ENCODE assay signal across 8 cellular contexts in genomic region chr5:139392678-139393496, GRCh38. TPM values are rescaled to one million over a fixed set of nuclear protein-coding genes. Genes with fewer than 3 reads are reported as not detected.
DNase-seq lines count a peak whose midpoint lies in the region; ATAC-seq and TF ChIP-seq lines count a peak whose summit lies in the region.

No MANE protein-coding gene starts in this region.

- peaks cover 35% of the 10 kb centered on the region for H3K4me1 ChIP-seq in thymus (ENCODE audit: control insufficient read depth, insufficient read depth, low read length)

- peak overlapping the region; percentile 76 for H3K27ac ChIP-seq in thymus (ENCODE audit: low read depth)

- CTCF ChIA-PET in activated CD8-positive, alpha-beta memory T cell treated with anti-CD3 and anti-CD28 coated beads, Interleukin-2, amount 10 ng/mL, durations not matched to agents 7 days and 5 days (lab: Charles Lee): interaction anchor here (0.5 to 4.4 kb wide), 12 partner anchors 10 to 195 kb away, joined by 3 to 32 read pairs (median 4); partner anchors contain the start of genes MATR3, PAIP2, SIL1 and SPATA24

- H3K27ac Mint-ChIP-seq in activated CD8-positive, alpha-beta memory T cell treated with anti-CD3 and anti-CD28 coated beads, Interleukin-2, amount 10 ng/mL, durations not matched to agents 7 days and 5 days: peak overlapping the region; percentile 92
- no peak overlapping the region for H3K27ac Mint-ChIP-seq in neural crest cell (ENCODE audit: unreplicated experiment)

- peak; percentile 45 for TF ChIP-seq CTCF in epithelial cell of proximal tubule (conservative IDR thresholded peaks at IDR 0.05; ENCODE audit: low read depth, low read length)
- peak; percentile 69 for TF ChIP-seq CTCF in neural crest cell (conservative IDR thresholded peaks at IDR 0.05)

- H3K36me3 Mint-ChIP-seq in activated CD8-positive, alpha-beta memory T cell treated with anti-CD3 and anti-CD28 coated beads, Interleukin-2, amount 10 ng/mL, durations not matched to agents 7 days and 5 days: peaks cover 26% of the 10 kb centered on the region
- H3K36me3 Mint-ChIP-seq in neural crest cell (ENCODE audit: low read depth): peaks cover 4% of the 10 kb centered on the region

- H3K4me1 Mint-ChIP-seq in activated CD8-positive, alpha-beta memory T cell treated with anti-CD3 and anti-CD28 coated beads, Interleukin-2, amount 10 ng/mL, durations not matched to agents 7 days and 5 days: peaks cover 63% of the 10 kb centered on the region
- peaks cover 5% of the 10 kb centered on the region for H3K4me1 Mint-ChIP-seq in neural crest cell

- no peaks in the 10 kb centered on the region for H3K9me3 Mint-ChIP-seq in activated CD8-positive, alpha-beta memory T cell treated with anti-CD3 and anti-CD28 coated beads, Interleukin-2, amount 10 ng/mL, durations not matched to agents 7 days and 5 days (ENCODE audit: low read depth)
- H3K9me3 Mint-ChIP-seq in neural crest cell: no peaks in the 10 kb centered on the region

- under 1% methylated on average over 77 of the region's 77 CpGs for WGBS in thymus

- DNase-seq in NCI-H1694 (lab: John Stamatoyannopoulos, UW): peak; percentile 19
- no peak for DNase-seq in NCI-H1694 treated with DMSO at 0.1 percent for 48 hours (lab: John Stamatoyannopoulos, UW)
- peak; percentile 69 to 95 for DNase-seq in NCI-H526 (lab: John Stamatoyannopoulos, UW)
- DNase-seq in activated CD8-positive, alpha-beta memory T cell treated with anti-CD3 and anti-CD28 coated beads, Interleukin-2, amount 10 ng/mL, durations not matched to agents 7 days and 5 days: peak; percentile 95
- no peak for DNase-seq in epithelial cell of proximal tubule (ENCODE audit: low read depth)
- DNase-seq in neural crest cell (ENCODE audit: low read depth, low spot score): peak; percentile 71

- no peaks in the 10 kb centered on the region for H3K36me3 ChIP-seq in thymus (ENCODE audit: control insufficient read depth, insufficient read depth)

- no peaks in the 10 kb centered on the region for H3K27me3 Mint-ChIP-seq in activated CD8-positive, alpha-beta memory T cell treated with anti-CD3 and anti-CD28 coated beads, Interleukin-2, amount 10 ng/mL, durations not matched to agents 7 days and 5 days
- H3K27me3 Mint-ChIP-seq in neural crest cell (ENCODE audit: low read depth): peaks cover 57% of the 10 kb centered on the region

- no peaks in the 10 kb centered on the region for H3K27me3 ChIP-seq in thymus (ENCODE audit: control insufficient read depth, insufficient read depth)

- peak overlapping the region; percentile 96 for H3K4me3 Mint-ChIP-seq in activated CD8-positive, alpha-beta memory T cell treated with anti-CD3 and anti-CD28 coated beads, Interleukin-2, amount 10 ng/mL, durations not matched to agents 7 days and 5 days
- peak overlapping the region; percentile 87 for H3K4me3 Mint-ChIP-seq in neural crest cell

- no peaks in the 10 kb centered on the region for H3K9me3 ChIP-seq in thymus (ENCODE audit: control insufficient read depth)

- H3K4me3 ChIP-seq in epithelial cell of proximal tubule (ENCODE audit: low read depth, low read length) (peak overlapping the region; percentile 53), thymus (ENCODE audit: low read length) (peak overlapping the region; percentile 79)

- ATAC-seq in HG02763 (IDR thresholded peaks at IDR 0.05; ENCODE audit: unreplicated experiment): peak; percentile 49
- peak; percentile 74 for ATAC-seq in activated CD8-positive, alpha-beta memory T cell treated with anti-CD3 and anti-CD28 coated beads, Interleukin-2, amount 10 ng/mL, durations not matched to agents 7 days and 5 days

RNA-seq across cellular contexts. Expression of gene PROB1, which starts 2.0 kb away (rescaled TPM):
- 10 to 100 TPM in 1 of 2 experiments, 1 to 10 TPM in 1; 6.3 to 10.9 TPM for total RNA-seq in activated CD8-positive, alpha-beta memory T cell treated with anti-CD3 and anti-CD28 coated beads, Interleukin-2, amount 10 ng/mL, durations not matched to agents 7 days and 5 days
- 2.7 and 3.1 TPM in 2 replicates for total RNA-seq in epithelial cell of proximal tubule
- total RNA-seq in neural crest cell: 2.2 and 2.4 TPM in 2 replicates
- 1.0 TPM for polyA plus RNA-seq in thymus

RNA-seq across cellular contexts. Expression of gene MZB1, which starts 3.2 kb away (rescaled TPM):
- total RNA-seq in activated CD8-positive, alpha-beta memory T cell treated with anti-CD3 and anti-CD28 coated beads, Interleukin-2, amount 10 ng/mL, durations not matched to agents 7 days and 5 days: 10 to 100 TPM; 51.7 to 61.1 TPM
- not detected in 2 replicates for total RNA-seq in epithelial cell of proximal tubule
- 0.25 and 0.30 TPM in 2 replicates for total RNA-seq in neural crest cell
- polyA plus RNA-seq in thymus: 380 TPM

RNA-seq across cellular contexts. Expression of gene SLC23A1, which starts 9.8 kb away (rescaled TPM):
- 1 to 10 TPM; 1.9 to 2.5 TPM for total RNA-seq in activated CD8-positive, alpha-beta memory T cell treated with anti-CD3 and anti-CD28 coated beads, Interleukin-2, amount 10 ng/mL, durations not matched to agents 7 days and 5 days
- total RNA-seq in epithelial cell of proximal tubule: 0.07 TPM in 1 of 2 replicates, not detected in the other
- total RNA-seq in neural crest cell: not detected in 2 replicates
- 5.4 TPM for polyA plus RNA-seq in thymus

RNA-seq across cellular contexts. Expression of gene SPATA24, which starts 11.0 kb away (rescaled TPM):
- total RNA-seq in activated CD8-positive, alpha-beta memory T cell treated with anti-CD3 and anti-CD28 coated beads, Interleukin-2, amount 10 ng/mL, durations not matched to agents 7 days and 5 days: 1 to 10 TPM; 5.8 to 6.2 TPM
- total RNA-seq in epithelial cell of proximal tubule: 2.2 and 5.3 TPM in 2 replicates
- total RNA-seq in neural crest cell: 15.2 and 16.1 TPM in 2 replicates
- polyA plus RNA-seq in thymus: 6.6 TPM

RNA-seq across cellular contexts. Expression of gene DNAJC18, which starts 46.4 kb away (rescaled TPM):
- 10 to 100 TPM in 1 of 2 experiments, 1 to 10 TPM in 1; 9.2 to 25.7 TPM for total RNA-seq in activated CD8-positive, alpha-beta memory T cell treated with anti-CD3 and anti-CD28 coated beads, Interleukin-2, amount 10 ng/mL, durations not matched to agents 7 days and 5 days
- total RNA-seq in epithelial cell of proximal tubule (4.5 and 5.9 TPM in 2 replicates), neural crest cell (27.9 and 32.5 TPM in 2 replicates)
- polyA plus RNA-seq in thymus: 4.3 TPM

Comparison
In these comparisons a context has a peak if more than half of its experiments do, and no peak if none do; other contexts are left out.
1. DNase-seq: peak in NCI-H1694 (single experiment), NCI-H526 (2 of 2), activated CD8-positive, alpha-beta memory T cell treated with anti-CD3 and anti-CD28 coated beads, Interleukin-2, amount 10 ng/mL, durations not matched to agents 7 days and 5 days (single experiment) and neural crest cell (single experiment); none in NCI-H1694 treated with DMSO at 0.1 percent for 48 hours (single experiment) and epithelial cell of proximal tubule (single experiment).
2. RNA of gene MZB1, which starts 3.2 kb away (total RNA-seq): 51.7 to 61.1 TPM in activated CD8-positive, alpha-beta memory T cell treated with anti-CD3 and anti-CD28 coated beads, Interleukin-2, amount 10 ng/mL, durations not matched to agents 7 days and 5 days; 0.25 to 0.30 TPM in neural crest cell and not detected in epithelial cell of proximal tubule; every median in the first group is over 10 times any median in the second.